ENCODE assay signal across 1 cellular context in the genomic region with DNA sequence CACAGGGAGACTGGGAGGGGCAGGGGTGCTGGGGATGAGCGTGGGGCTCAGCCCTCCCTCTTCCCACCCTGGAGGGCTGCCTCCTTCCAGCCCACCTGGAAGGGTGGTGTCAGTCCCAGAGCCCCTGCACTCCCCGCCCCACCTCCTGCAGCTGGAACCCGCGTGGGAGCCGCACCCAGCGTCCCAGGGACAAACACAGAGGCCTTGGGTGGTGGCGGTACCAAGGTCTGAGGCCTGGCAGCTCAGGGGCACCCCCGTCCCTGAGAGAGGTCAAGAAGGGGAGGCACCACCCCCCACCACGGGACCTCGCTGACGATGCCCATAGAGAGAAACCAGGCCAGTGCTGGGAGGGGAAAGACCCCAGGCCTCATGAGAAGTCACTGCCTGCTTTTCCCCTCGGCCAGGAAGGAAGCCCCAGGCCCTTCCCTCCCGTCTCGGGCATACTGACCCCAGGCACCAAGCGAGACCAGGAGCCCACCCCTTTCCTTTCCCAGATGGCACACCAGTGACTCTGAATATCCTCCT.
TF ChIP-seq lines count a peak whose summit lies in the region.

No MANE protein-coding gene starts in this region.

TF ChIP-seq in GM23338, 12 proteins besides CTCF, POLR2A, EP300 and RAD21:
- TF ChIP-seq STAT1 (IDR thresholded peaks at IDR 0.05; ENCODE audit: unreplicated experiment), result no peak
- no peak for TF ChIP-seq EZH2phosphoT487 (IDR thresholded peaks at IDR 0.05; ENCODE audit: unreplicated experiment)
- no peak for TF ChIP-seq EZH2 (IDR thresholded peaks at IDR 0.05; ENCODE audit: low read depth, unreplicated experiment)
- no peak for TF ChIP-seq ZNF114 (CRISPR knock-in tag; IDR thresholded peaks at IDR 0.05)
- TF ChIP-seq ZNF331 (CRISPR knock-in tag; IDR thresholded peaks at IDR 0.05; ENCODE audit: low read depth), result no peak
- TF ChIP-seq NANOG (IDR thresholded peaks at IDR 0.05; ENCODE audit: borderline replicate concordance), result no peak
- TF ChIP-seq, protein P1, sequence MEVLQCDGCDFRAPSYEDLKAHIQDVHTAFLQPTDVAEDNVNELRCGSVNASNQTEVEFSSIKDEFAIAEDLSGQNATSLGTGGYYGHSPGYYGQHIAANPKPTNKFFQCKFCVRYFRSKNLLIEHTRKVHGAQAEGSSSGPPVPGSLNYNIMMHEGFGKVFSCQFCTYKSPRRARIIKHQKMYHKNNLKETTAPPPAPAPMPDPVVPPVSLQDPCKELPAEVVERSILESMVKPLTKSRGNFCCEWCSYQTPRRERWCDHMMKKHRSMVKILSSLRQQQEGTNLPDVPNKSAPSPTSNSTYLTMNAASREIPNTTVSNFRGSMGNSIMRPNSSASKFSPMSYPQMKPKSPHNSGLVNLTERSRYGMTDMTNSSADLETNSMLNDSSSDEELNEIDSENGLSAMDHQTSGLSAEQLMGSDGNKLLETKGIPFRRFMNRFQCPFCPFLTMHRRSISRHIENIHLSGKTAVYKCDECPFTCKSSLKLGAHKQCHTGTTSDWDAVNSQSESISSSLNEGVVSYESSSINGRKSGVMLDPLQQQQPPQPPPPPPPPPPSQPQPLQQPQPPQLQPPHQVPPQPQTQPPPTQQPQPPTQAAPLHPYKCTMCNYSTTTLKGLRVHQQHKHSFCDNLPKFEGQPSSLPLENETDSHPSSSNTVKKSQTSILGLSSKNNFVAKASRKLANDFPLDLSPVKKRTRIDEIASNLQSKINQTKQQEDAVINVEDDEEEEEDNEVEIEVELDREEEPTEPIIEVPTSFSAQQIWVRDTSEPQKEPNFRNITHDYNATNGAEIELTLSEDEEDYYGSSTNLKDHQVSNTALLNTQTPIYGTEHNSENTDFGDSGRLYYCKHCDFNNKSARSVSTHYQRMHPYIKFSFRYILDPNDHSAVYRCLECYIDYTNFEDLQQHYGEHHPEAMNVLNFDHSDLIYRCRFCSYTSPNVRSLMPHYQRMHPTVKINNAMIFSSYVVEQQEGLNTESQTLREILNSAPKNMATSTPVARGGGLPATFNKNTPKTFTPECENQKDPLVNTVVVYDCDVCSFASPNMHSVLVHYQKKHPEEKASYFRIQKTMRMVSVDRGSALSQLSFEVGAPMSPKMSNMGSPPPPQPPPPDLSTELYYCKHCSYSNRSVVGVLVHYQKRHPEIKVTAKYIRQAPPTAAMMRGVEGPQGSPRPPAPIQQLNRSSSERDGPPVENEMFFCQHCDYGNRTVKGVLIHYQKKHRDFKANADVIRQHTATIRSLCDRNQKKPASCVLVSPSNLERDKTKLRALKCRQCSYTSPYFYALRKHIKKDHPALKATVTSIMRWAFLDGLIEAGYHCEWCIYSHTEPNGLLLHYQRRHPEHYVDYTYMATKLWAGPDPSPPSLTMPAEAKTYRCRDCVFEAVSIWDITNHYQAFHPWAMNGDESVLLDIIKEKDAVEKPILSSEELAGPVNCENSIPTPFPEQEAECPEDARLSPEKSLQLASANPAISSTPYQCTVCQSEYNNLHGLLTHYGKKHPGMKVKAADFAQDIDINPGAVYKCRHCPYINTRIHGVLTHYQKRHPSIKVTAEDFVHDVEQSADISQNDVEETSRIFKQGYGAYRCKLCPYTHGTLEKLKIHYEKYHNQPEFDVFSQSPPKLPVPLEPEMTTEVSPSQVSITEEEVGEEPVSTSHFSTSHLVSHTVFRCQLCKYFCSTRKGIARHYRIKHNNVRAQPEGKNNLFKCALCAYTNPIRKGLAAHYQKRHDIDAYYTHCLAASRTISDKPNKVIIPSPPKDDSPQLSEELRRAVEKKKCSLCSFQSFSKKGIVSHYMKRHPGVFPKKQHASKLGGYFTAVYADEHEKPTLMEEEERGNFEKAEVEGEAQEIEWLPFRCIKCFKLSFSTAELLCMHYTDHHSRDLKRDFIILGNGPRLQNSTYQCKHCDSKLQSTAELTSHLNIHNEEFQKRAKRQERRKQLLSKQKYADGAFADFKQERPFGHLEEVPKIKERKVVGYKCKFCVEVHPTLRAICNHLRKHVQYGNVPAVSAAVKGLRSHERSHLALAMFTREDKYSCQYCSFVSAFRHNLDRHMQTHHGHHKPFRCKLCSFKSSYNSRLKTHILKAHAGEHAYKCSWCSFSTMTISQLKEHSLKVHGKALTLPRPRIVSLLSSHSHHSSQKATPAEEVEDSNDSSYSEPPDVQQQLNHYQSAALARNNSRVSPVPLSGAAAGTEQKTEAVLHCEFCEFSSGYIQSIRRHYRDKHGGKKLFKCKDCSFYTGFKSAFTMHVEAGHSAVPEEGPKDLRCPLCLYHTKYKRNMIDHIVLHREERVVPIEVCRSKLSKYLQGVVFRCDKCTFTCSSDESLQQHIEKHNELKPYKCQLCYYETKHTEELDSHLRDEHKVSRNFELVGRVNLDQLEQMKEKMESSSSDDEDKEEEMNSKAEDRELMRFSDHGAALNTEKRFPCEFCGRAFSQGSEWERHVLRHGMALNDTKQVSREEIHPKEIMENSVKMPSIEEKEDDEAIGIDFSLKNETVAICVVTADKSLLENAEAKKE (CRISPR knock-in tag; IDR thresholded peaks at IDR 0.05), result no peak
